Comparison of ENCODE assay signal across 8 cellular contexts in genomic region chr10:110843031-110843430, GRCh38. TPM values are rescaled to one million over a fixed set of nuclear protein-coding genes. Genes with fewer than 3 reads are reported as not detected.
DNase-seq lines count a peak whose midpoint lies in the region; ATAC-seq and TF ChIP-seq lines count a peak whose summit lies in the region.

No MANE protein-coding gene starts in this region.

- no peaks in the 10 kb centered on the region for H3F3A ChIP-seq in OCI-LY1 (ENCODE audit: insufficient read depth, low read length)

- H3K9ac ChIP-seq in OCI-LY1 (ENCODE audit: low read length): peak overlapping the region; percentile 84

- peak; percentile 25 for DNase-seq in NOMO-1 treated with DMSO at 0.1 percent for 48 hours (lab: John Stamatoyannopoulos, UW; ENCODE audit: unreplicated experiment)
- DNase-seq in NOMO-1 treated with dmso at 0.1 percent for 144 hours (lab: John Stamatoyannopoulos, UW; ENCODE audit: unreplicated experiment): no peak
- peak; percentile 86 for DNase-seq in germinal center (ENCODE audit: low spot score)
- no peak for DNase-seq in osteoblast (ENCODE audit: insufficient read length, low spot score, missing footprints)
- DNase-seq in stimulated activated CD8-positive, alpha-beta memory T cell treated with anti-CD3 and anti-CD28 coated beads, Interleukin-4, amount 100 ng/mL, for 48 hours: no peak
- no peak for DNase-seq in SHP77 treated with DMSO at 0.1 percent for 48 hours (lab: John Stamatoyannopoulos, UW)

- H3K79me2 ChIP-seq in OCI-LY1 (ENCODE audit: insufficient read depth, low read length): no peaks in the 10 kb centered on the region
- H3K79me2 ChIP-seq in osteoblast (ENCODE audit: insufficient read depth, low read length): no peaks in the 10 kb centered on the region

- H3K27me3 ChIP-seq in OCI-LY1 (ENCODE audit: insufficient read depth, low read length): no peaks in the 10 kb centered on the region
- peaks cover 3% of the 10 kb centered on the region for H3K27me3 ChIP-seq in osteoblast (ENCODE audit: insufficient read depth, low read length)

- H3K9me3 ChIP-seq in OCI-LY1 (ENCODE audit: low read length) (no peaks in the 10 kb centered on the region), osteoblast (ENCODE audit: low read depth, low read length) (no peaks in the 10 kb centered on the region)

- peaks cover 84% of the 10 kb centered on the region for H3K4me1 ChIP-seq in OCI-LY1 (ENCODE audit: insufficient read depth, low read length, severe bottlenecking)
- no peaks in the 10 kb centered on the region for H3K4me1 ChIP-seq in osteoblast (ENCODE audit: insufficient read depth, low read length)

- no peak overlapping the region for H2AFZ ChIP-seq in OCI-LY1 (ENCODE audit: low read length)
- H2AFZ ChIP-seq in osteoblast (ENCODE audit: low read length): no peak overlapping the region

- H3K4me3 ChIP-seq in OCI-LY1 (ENCODE audit: low read depth, low read length, poor library complexity, severe bottlenecking) (peak overlapping the region; percentile 51), osteoblast (ENCODE audit: insufficient read depth, low read length) (no peak overlapping the region)

- TF ChIP-seq CTCF in OCI-LY1 (IDR thresholded peaks at IDR 0.05; ENCODE audit: low read length) (no peak), osteoblast (IDR thresholded peaks at IDR 0.05; ENCODE audit: extremely low read depth, low read depth, low read length) (no peak)

- H3K36me3 ChIP-seq in OCI-LY1 (ENCODE audit: insufficient read depth, low read length) (no peaks in the 10 kb centered on the region), osteoblast (ENCODE audit: insufficient read depth, low read length) (no peaks in the 10 kb centered on the region)

- ATAC-seq in HG02759 (IDR thresholded peaks at IDR 0.05; ENCODE audit: unreplicated experiment): peak; percentile 71

- no peaks in the 10 kb centered on the region for H3K9me2 ChIP-seq in OCI-LY1 (ENCODE audit: low read depth, low read length)

- H4K20me1 ChIP-seq in OCI-LY1 (ENCODE audit: insufficient read depth, low read length): no peaks in the 10 kb centered on the region
- no peaks in the 10 kb centered on the region for H4K20me1 ChIP-seq in osteoblast (ENCODE audit: insufficient read depth, low read length)

- peak overlapping the region; percentile 99 for H3K27ac ChIP-seq in OCI-LY1 (ENCODE audit: low read depth, low read length, poor library complexity, severe bottlenecking)
- no peak overlapping the region for H3K27ac ChIP-seq in osteoblast (ENCODE audit: low read depth, low read length)

- H3K4me2 ChIP-seq in OCI-LY1 (ENCODE audit: low read length) (peak overlapping the region; percentile 86), osteoblast (ENCODE audit: insufficient read depth, low read length) (no peak overlapping the region)

RNA-seq across cellular contexts. Expression of gene PDCD4, which starts 28.7 kb away (rescaled TPM):
- total RNA-seq in osteoblast: 63.1 and 73.8 TPM in 2 replicates

Comparison
In these comparisons a context has a peak if more than half of its experiments do, and no peak if none do; other contexts are left out.
1. DNase-seq: peak in NOMO-1 treated with DMSO at 0.1 percent for 48 hours (single experiment) and germinal center (single experiment); none in NOMO-1 treated with dmso at 0.1 percent for 144 hours (single experiment), osteoblast (single experiment), stimulated activated CD8-positive, alpha-beta memory T cell treated with anti-CD3 and anti-CD28 coated beads, Interleukin-4, amount 100 ng/mL, for 48 hours (single experiment) and SHP77 treated with DMSO at 0.1 percent for 48 hours (single experiment).